ENCODE assay signal across 1 cellular context in the genomic region with DNA sequence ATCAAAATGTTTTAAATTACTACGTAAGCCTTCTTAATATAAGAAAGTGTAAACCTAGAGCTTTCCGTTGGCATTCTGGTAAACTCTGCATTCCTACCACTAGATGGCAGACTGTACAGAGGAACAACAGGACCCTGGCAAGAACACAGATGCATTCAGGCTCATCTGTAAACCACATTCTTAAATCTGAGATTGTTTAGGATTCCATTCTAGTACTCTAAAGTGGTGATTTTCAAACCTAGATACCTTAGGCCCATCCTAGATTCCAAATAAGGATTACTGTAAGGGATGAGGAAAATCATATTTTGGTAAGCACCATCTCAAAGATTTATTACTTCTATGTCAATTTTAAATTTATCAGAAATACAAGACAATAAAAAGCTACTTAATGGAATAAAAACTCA.
TF ChIP-seq lines count a peak whose summit lies in the region.

No MANE protein-coding gene starts in this region.

TF ChIP-seq in K562, 482 proteins besides CTCF, POLR2A, EP300 and RAD21 (continued from another document and continues in another):
- TF ChIP-seq ASH1L (IDR thresholded peaks at IDR 0.05; ENCODE audit: borderline replicate concordance, low read depth, partially characterized antibody) (no peak), ERF (CRISPR knock-in tag; IDR thresholded peaks at IDR 0.05) (no peak), BACH1 (tag; IDR thresholded peaks at IDR 0.05) (no peak), ZNF3 (CRISPR knock-in tag; IDR thresholded peaks at IDR 0.05) (no peak), PRPF4 (IDR thresholded peaks at IDR 0.05; ENCODE audit: insufficient read depth, low read depth, low read length, poor library complexity, severe bottlenecking) (no peak), GTF2F1 (IDR thresholded peaks at IDR 0.05; ENCODE audit: low read depth, low read length) (no peak), ZNF561 (CRISPR knock-in tag; conservative IDR thresholded peaks at IDR 0.05) (no peak), PML (IDR thresholded peaks at IDR 0.05; ENCODE audit: low read length) (peak; percentile 32; the same call in 1 of the 2 replicates), NR2C2 (CRISPR knock-in tag; IDR thresholded peaks at IDR 0.05) (no peak), NR2C2 (tag; IDR thresholded peaks at IDR 0.05) (0 out of 2 replicates have a peak, but pooled peaks have one; percentile 22), NFATC3 (IDR thresholded peaks at IDR 0.05) (no peak), WHSC1 (IDR thresholded peaks at IDR 0.05; ENCODE audit: low read length) (no peak), ZZZ3 (IDR thresholded peaks at IDR 0.05) (no peak), ZNF695 (CRISPR knock-in tag; IDR thresholded peaks at IDR 0.05) (no peak), ELF4 (CRISPR knock-in tag; IDR thresholded peaks at IDR 0.05) (no peak), ZNF212 (CRISPR knock-in tag; IDR thresholded peaks at IDR 0.05) (no peak), FOXJ2 (tag; IDR thresholded peaks at IDR 0.05) (no peak), GATAD2B (IDR thresholded peaks at IDR 0.05; ENCODE audit: borderline replicate concordance) (0 out of 2 replicates have a peak, but pooled peaks have one; percentile 32), TEAD4 (IDR thresholded peaks at IDR 0.05; ENCODE audit: low read length) (peak; percentile 98), TEAD4 (CRISPR knock-in tag; IDR thresholded peaks at IDR 0.05; ENCODE audit: borderline replicate concordance) (peak; percentile 96), CBX1 (IDR thresholded peaks at IDR 0.05; ENCODE audit: low read depth) (no peak), KDM5B (IDR thresholded peaks at IDR 0.05; ENCODE audit: insufficient replicate concordance, low read depth, low read length) (no peak), KDM2B (CRISPR knock-in tag; IDR thresholded peaks at IDR 0.05) (no peak), PHF8 (IDR thresholded peaks at IDR 0.05; ENCODE audit: borderline replicate concordance, low read length) (no peak), PCBP2 (IDR thresholded peaks at IDR 0.05; ENCODE audit: low read depth, low read length, poor library complexity, severe bottlenecking) (no peak), ADNP (tag; IDR thresholded peaks at IDR 0.05) (no peak), DDX20 (tag; IDR thresholded peaks at IDR 0.05; ENCODE audit: low read depth) (no peak), ZNF23 (CRISPR knock-in tag; IDR thresholded peaks at IDR 0.05) (no peak), MAZ (CRISPR knock-in tag; conservative IDR thresholded peaks at IDR 0.05 in 1 of 2, IDR thresholded peaks at IDR 0.05 in 1 of 2) (no peak; a peak in 1 of 4 replicates), FOXJ3 (CRISPR knock-in tag; IDR thresholded peaks at IDR 0.05) (no peak), RHOXF2B (CRISPR knock-in tag; conservative IDR thresholded peaks at IDR 0.05) (no peak), POLR2AphosphoS2 (IDR thresholded peaks at IDR 0.05; ENCODE audit: low read length) (no peak), FOXK1 (CRISPR knock-in tag; IDR thresholded peaks at IDR 0.05; ENCODE audit: borderline replicate concordance) (no peak), KHSRP (IDR thresholded peaks at IDR 0.05) (no peak), BDP1 (IDR thresholded peaks at IDR 0.05; ENCODE audit: insufficient read depth, insufficient read length) (no peak), HOXB6 (CRISPR knock-in tag; IDR thresholded peaks at IDR 0.05; ENCODE audit: borderline replicate concordance) (no peak), CXXC5 (CRISPR knock-in tag; IDR thresholded peaks at IDR 0.05) (0 out of 2 replicates have a peak, but pooled peaks have one; percentile 16), LEF1 (IDR thresholded peaks at IDR 0.05) (no peak), SMC3 (conservative IDR thresholded peaks at IDR 0.05; ENCODE audit: insufficient read depth, low read depth, low read length) (0 out of 2 replicates have a peak, but pooled peaks have one; percentile 54), TEAD1 (CRISPR knock-in tag; IDR thresholded peaks at IDR 0.05) (peak; percentile 100), ZNF551 (CRISPR knock-in tag; IDR thresholded peaks at IDR 0.05) (no peak), E2F3 (CRISPR knock-in tag; IDR thresholded peaks at IDR 0.05) (no peak), BRCA1 (IDR thresholded peaks at IDR 0.05) (no peak), BRCA1 (CRISPR knock-in tag; IDR thresholded peaks at IDR 0.05) (no peak), CREM (IDR thresholded peaks at IDR 0.05; ENCODE audit: low read depth) (0 out of 2 replicates have a peak, but pooled peaks have one; percentile 14)
- TF ChIP-seq, protein P1, sequence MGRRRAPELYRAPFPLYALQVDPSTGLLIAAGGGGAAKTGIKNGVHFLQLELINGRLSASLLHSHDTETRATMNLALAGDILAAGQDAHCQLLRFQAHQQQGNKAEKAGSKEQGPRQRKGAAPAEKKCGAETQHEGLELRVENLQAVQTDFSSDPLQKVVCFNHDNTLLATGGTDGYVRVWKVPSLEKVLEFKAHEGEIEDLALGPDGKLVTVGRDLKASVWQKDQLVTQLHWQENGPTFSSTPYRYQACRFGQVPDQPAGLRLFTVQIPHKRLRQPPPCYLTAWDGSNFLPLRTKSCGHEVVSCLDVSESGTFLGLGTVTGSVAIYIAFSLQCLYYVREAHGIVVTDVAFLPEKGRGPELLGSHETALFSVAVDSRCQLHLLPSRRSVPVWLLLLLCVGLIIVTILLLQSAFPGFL (CRISPR knock-in tag; IDR thresholded peaks at IDR 0.05): no peak
- TF ChIP-seq, protein P2, sequence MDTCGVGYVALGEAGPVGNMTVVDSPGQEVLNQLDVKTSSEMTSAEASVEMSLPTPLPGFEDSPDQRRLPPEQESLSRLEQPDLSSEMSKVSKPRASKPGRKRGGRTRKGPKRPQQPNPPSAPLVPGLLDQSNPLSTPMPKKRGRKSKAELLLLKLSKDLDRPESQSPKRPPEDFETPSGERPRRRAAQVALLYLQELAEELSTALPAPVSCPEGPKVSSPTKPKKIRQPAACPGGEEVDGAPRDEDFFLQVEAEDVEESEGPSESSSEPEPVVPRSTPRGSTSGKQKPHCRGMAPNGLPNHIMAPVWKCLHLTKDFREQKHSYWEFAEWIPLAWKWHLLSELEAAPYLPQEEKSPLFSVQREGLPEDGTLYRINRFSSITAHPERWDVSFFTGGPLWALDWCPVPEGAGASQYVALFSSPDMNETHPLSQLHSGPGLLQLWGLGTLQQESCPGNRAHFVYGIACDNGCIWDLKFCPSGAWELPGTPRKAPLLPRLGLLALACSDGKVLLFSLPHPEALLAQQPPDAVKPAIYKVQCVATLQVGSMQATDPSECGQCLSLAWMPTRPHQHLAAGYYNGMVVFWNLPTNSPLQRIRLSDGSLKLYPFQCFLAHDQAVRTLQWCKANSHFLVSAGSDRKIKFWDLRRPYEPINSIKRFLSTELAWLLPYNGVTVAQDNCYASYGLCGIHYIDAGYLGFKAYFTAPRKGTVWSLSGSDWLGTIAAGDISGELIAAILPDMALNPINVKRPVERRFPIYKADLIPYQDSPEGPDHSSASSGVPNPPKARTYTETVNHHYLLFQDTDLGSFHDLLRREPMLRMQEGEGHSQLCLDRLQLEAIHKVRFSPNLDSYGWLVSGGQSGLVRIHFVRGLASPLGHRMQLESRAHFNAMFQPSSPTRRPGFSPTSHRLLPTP (IDR thresholded peaks at IDR 0.05; ENCODE audit: borderline replicate concordance, extremely low read depth, insufficient read length): no peak
- TF ChIP-seq, protein P3, sequence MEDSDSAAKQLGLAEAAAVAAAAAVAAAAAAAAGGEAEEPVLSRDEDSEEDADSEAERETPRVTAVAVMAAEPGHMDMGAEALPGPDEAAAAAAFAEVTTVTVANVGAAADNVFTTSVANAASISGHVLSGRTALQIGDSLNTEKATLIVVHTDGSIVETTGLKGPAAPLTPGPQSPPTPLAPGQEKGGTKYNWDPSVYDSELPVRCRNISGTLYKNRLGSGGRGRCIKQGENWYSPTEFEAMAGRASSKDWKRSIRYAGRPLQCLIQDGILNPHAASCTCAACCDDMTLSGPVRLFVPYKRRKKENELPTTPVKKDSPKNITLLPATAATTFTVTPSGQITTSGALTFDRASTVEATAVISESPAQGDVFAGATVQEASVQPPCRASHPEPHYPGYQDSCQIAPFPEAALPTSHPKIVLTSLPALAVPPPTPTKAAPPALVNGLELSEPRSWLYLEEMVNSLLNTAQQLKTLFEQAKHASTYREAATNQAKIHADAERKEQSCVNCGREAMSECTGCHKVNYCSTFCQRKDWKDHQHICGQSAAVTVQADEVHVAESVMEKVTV (CRISPR knock-in tag; IDR thresholded peaks at IDR 0.05): peak; percentile 72
- TF ChIP-seq, protein P4, sequence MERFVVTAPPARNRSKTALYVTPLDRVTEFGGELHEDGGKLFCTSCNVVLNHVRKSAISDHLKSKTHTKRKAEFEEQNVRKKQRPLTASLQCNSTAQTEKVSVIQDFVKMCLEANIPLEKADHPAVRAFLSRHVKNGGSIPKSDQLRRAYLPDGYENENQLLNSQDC (CRISPR knock-in tag; IDR thresholded peaks at IDR 0.05): no peak
- TF ChIP-seq, protein P5, sequence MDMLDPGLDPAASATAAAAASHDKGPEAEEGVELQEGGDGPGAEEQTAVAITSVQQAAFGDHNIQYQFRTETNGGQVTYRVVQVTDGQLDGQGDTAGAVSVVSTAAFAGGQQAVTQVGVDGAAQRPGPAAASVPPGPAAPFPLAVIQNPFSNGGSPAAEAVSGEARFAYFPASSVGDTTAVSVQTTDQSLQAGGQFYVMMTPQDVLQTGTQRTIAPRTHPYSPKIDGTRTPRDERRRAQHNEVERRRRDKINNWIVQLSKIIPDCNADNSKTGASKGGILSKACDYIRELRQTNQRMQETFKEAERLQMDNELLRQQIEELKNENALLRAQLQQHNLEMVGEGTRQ (CRISPR knock-in tag; IDR thresholded peaks at IDR 0.05): no peak
- TF ChIP-seq, protein P6, sequence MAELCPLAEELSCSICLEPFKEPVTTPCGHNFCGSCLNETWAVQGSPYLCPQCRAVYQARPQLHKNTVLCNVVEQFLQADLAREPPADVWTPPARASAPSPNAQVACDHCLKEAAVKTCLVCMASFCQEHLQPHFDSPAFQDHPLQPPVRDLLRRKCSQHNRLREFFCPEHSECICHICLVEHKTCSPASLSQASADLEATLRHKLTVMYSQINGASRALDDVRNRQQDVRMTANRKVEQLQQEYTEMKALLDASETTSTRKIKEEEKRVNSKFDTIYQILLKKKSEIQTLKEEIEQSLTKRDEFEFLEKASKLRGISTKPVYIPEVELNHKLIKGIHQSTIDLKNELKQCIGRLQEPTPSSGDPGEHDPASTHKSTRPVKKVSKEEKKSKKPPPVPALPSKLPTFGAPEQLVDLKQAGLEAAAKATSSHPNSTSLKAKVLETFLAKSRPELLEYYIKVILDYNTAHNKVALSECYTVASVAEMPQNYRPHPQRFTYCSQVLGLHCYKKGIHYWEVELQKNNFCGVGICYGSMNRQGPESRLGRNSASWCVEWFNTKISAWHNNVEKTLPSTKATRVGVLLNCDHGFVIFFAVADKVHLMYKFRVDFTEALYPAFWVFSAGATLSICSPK (IDR thresholded peaks at IDR 0.05; ENCODE audit: borderline replicate concordance): no peak
- TF ChIP-seq, protein P7, sequence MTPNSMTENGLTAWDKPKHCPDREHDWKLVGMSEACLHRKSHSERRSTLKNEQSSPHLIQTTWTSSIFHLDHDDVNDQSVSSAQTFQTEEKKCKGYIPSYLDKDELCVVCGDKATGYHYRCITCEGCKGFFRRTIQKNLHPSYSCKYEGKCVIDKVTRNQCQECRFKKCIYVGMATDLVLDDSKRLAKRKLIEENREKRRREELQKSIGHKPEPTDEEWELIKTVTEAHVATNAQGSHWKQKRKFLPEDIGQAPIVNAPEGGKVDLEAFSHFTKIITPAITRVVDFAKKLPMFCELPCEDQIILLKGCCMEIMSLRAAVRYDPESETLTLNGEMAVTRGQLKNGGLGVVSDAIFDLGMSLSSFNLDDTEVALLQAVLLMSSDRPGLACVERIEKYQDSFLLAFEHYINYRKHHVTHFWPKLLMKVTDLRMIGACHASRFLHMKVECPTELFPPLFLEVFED (CRISPR knock-in tag; conservative IDR thresholded peaks at IDR 0.05): no peak
- TF ChIP-seq, protein P8, sequence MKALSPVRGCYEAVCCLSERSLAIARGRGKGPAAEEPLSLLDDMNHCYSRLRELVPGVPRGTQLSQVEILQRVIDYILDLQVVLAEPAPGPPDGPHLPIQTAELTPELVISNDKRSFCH (CRISPR knock-in tag; IDR thresholded peaks at IDR 0.05): no peak
- TF ChIP-seq, protein P8 (tag; IDR thresholded peaks at IDR 0.05): no peak
- TF ChIP-seq, protein P9, sequence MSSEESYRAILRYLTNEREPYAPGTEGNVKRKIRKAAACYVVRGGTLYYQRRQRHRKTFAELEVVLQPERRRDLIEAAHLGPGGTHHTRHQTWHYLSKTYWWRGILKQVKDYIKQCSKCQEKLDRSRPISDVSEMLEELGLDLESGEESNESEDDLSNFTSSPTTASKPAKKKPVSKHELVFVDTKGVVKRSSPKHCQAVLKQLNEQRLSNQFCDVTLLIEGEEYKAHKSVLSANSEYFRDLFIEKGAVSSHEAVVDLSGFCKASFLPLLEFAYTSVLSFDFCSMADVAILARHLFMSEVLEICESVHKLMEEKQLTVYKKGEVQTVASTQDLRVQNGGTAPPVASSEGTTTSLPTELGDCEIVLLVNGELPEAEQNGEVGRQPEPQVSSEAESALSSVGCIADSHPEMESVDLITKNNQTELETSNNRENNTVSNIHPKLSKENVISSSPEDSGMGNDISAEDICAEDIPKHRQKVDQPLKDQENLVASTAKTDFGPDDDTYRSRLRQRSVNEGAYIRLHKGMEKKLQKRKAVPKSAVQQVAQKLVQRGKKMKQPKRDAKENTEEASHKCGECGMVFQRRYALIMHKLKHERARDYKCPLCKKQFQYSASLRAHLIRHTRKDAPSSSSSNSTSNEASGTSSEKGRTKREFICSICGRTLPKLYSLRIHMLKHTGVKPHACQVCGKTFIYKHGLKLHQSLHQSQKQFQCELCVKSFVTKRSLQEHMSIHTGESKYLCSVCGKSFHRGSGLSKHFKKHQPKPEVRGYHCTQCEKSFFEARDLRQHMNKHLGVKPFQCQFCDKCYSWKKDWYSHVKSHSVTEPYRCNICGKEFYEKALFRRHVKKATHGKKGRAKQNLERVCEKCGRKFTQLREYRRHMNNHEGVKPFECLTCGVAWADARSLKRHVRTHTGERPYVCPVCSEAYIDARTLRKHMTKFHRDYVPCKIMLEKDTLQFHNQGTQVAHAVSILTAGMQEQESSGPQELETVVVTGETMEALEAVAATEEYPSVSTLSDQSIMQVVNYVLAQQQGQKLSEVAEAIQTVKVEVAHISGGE (CRISPR knock-in tag; IDR thresholded peaks at IDR 0.05): no peak
- TF ChIP-seq, protein P10, sequence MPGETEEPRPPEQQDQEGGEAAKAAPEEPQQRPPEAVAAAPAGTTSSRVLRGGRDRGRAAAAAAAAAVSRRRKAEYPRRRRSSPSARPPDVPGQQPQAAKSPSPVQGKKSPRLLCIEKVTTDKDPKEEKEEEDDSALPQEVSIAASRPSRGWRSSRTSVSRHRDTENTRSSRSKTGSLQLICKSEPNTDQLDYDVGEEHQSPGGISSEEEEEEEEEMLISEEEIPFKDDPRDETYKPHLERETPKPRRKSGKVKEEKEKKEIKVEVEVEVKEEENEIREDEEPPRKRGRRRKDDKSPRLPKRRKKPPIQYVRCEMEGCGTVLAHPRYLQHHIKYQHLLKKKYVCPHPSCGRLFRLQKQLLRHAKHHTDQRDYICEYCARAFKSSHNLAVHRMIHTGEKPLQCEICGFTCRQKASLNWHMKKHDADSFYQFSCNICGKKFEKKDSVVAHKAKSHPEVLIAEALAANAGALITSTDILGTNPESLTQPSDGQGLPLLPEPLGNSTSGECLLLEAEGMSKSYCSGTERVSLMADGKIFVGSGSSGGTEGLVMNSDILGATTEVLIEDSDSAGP (CRISPR knock-in tag; IDR thresholded peaks at IDR 0.05): no peak
